11 cellular contexts compared by ENCODE assay signal in genomic region chr14:27050195-27050594, GRCh38.
"Had no signal": no experiment of that assay in that cellular context is flagged by ENCODE, and none has a peak within 500 bp of the region (broad histone marks: within the 10 kb centered on the region; RNA-seq: fewer than 3 reads in every experiment).

No MANE protein-coding gene starts in this region.

- H3K36me3 ChIP-seq: esophagus muscularis mucosa, right atrium auricular region had no signal

- H2AFZ ChIP-seq: hepatocyte had no signal

- H3K4me2 ChIP-seq: hepatocyte had no signal

- H3K79me2 ChIP-seq: hepatocyte had no signal

- H3K27me3 ChIP-seq: esophagus muscularis mucosa, hepatocyte, right atrium auricular region had no signal

- DNase-seq: activated CD4-positive, alpha-beta memory T cell treated with anti-CD3 and anti-CD28 coated beads for 36 hours; activated CD4-positive, alpha-beta T cell treated with anti-CD3 and anti-CD28 coated beads for 36 hours; activated effector memory CD4-positive, alpha-beta T cell treated with anti-CD3 and anti-CD28 coated beads, Interleukin-2, amount 50 U/mL, for 16 hours; activated T-cell treated with anti-CD3 and anti-CD28 coated beads, Interleukin-2, amount 50 U/mL, for 48 hours; caudate nucleus; islet precursor cell; naive thymus-derived CD4-positive, alpha-beta T cell; stimulated activated CD4-positive, alpha-beta T cell treated with anti-CD3 and anti-CD28 coated beads, Interleukin-2, amount 100 ng/mL, for 48 hours had no signal

- H3K27ac ChIP-seq: esophagus muscularis mucosa, hepatocyte, right atrium auricular region had no signal

- H3K4me3 ChIP-seq: esophagus muscularis mucosa, hepatocyte, right atrium auricular region had no signal
